6 cellular contexts compared by ENCODE assay signal in the genomic region with DNA sequence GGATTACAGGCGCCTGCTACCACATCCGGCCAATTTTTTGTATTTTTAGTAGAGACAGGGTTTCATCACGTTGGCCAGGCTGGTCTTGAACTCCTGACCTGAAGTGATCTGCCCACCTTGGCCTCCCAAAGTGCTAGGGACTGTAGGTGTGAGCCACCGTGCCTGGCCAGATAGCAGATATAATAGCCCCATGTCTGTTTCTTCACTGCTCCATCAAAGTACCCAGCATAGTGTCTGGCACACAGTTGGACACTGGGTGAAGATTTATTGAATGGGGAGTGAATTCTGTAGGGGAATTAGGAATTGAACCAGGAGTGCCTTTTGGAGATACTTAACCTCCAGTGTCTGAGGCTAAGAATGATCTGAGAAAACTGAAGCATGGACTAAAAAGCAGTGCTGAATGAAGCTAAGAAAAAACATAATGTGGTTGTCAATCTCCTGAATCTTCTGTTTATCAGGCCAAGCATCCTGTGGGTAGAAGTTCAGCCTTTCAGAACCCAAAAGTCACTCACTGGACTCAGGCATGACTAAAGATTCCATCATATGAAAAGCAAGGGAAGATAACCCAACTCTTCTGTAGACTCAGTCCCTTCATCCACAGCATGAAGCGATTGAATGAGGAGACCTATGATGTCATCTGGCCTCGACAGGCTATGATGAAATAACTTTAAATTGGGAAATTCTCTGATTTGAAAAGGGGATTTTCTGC.
DNase-seq lines count a peak whose midpoint lies in the region; ATAC-seq and TF ChIP-seq lines count a peak whose summit lies in the region.
"Not testable (repeated sequence)": the region's sequence is repeated elsewhere in the genome, so short reads cannot be mapped to it uniquely, and the experiment has no call there.

No MANE protein-coding gene starts in this region.

- H3K27me3 Mint-ChIP-seq in T-helper 17 cell; stimulated activated naive CD8-positive, alpha-beta T cell treated with anti-CD3 and anti-CD28 coated beads, Interleukin-15, amount 100 ng/mL, for 72 hours: not testable (repeated sequence)

- not testable (repeated sequence) for H3K27ac ChIP-seq in foreskin keratinocyte

- H3K27ac Mint-ChIP-seq in T-helper 17 cell; stimulated activated naive CD8-positive, alpha-beta T cell treated with anti-CD3 and anti-CD28 coated beads, Interleukin-15, amount 100 ng/mL, for 72 hours: not testable (repeated sequence)

- not testable (repeated sequence) for TF ChIP-seq CTCF in foreskin keratinocyte (conservative IDR thresholded peaks at IDR 0.05); mucosa of descending colon (IDR thresholded peaks at IDR 0.05)

- H3K4me1 Mint-ChIP-seq in T-helper 17 cell; stimulated activated naive CD8-positive, alpha-beta T cell treated with anti-CD3 and anti-CD28 coated beads, Interleukin-15, amount 100 ng/mL, for 72 hours: not testable (repeated sequence)

- not testable (repeated sequence) for H3K36me3 ChIP-seq in mucosa of descending colon (ENCODE audit: low read depth)

- H3K9me3 ChIP-seq in T-helper 17 cell (ENCODE audit: control insufficient read depth, low read length, poor library complexity, severe bottlenecking); mucosa of descending colon: not testable (repeated sequence)

- not testable (repeated sequence) for H3K4me1 ChIP-seq in foreskin keratinocyte; mucosa of descending colon (ENCODE audit: low read depth)

- DNase-seq in M059J (ENCODE audit: low read depth) = peak; percentile 15
- not testable (repeated sequence) for DNase-seq in T-helper 17 cell; foreskin keratinocyte; mucosa of descending colon; sciatic nerve (ENCODE audit: low spot score); stimulated activated naive CD8-positive, alpha-beta T cell treated with anti-CD3 and anti-CD28 coated beads, Interleukin-15, amount 100 ng/mL, for 72 hours

- not testable (repeated sequence) for H3K27me3 ChIP-seq in foreskin keratinocyte

- intact Hi-C loops in mucosa of descending colon (cut with DNase I, micrococcal nuclease); sciatic nerve (cut with DNase I): not testable (repeated sequence)

- peak; percentile 25 for ATAC-seq in T-helper 17 cell
- ATAC-seq in foreskin keratinocyte = peak; percentile 17
- ATAC-seq in mucosa of descending colon = peak; percentile 19
- peak; percentile 59 for ATAC-seq in sciatic nerve
- ATAC-seq in stimulated activated naive CD8-positive, alpha-beta T cell treated with anti-CD3 and anti-CD28 coated beads, Interleukin-15, amount 100 ng/mL, for 72 hours = peak; percentile 49

- H3K4me3 ChIP-seq in mucosa of descending colon = not testable (repeated sequence)

- H3K4me3 Mint-ChIP-seq in T-helper 17 cell; stimulated activated naive CD8-positive, alpha-beta T cell treated with anti-CD3 and anti-CD28 coated beads, Interleukin-15, amount 100 ng/mL, for 72 hours: not testable (repeated sequence)

- not testable (repeated sequence) for H3K9me3 Mint-ChIP-seq in stimulated activated naive CD8-positive, alpha-beta T cell treated with anti-CD3 and anti-CD28 coated beads, Interleukin-15, amount 100 ng/mL, for 72 hours

- H3K36me3 Mint-ChIP-seq in T-helper 17 cell (ENCODE audit: low read depth) = not testable (repeated sequence)
